1 cellular context compared by ENCODE assay signal in genomic region chr2:74507145-74507925, GRCh38.
TF ChIP-seq lines count a peak whose summit lies in the region.

PCGF1 (minus strand) TSS chr2:74507695; CDS start chr2:74507668, 27 bp downstream.

TF ChIP-seq in HepG2, 621 proteins besides CTCF, POLR2A, EP300 and RAD21 (continued from another document and continues in another):
- TF ChIP-seq, protein P1, sequence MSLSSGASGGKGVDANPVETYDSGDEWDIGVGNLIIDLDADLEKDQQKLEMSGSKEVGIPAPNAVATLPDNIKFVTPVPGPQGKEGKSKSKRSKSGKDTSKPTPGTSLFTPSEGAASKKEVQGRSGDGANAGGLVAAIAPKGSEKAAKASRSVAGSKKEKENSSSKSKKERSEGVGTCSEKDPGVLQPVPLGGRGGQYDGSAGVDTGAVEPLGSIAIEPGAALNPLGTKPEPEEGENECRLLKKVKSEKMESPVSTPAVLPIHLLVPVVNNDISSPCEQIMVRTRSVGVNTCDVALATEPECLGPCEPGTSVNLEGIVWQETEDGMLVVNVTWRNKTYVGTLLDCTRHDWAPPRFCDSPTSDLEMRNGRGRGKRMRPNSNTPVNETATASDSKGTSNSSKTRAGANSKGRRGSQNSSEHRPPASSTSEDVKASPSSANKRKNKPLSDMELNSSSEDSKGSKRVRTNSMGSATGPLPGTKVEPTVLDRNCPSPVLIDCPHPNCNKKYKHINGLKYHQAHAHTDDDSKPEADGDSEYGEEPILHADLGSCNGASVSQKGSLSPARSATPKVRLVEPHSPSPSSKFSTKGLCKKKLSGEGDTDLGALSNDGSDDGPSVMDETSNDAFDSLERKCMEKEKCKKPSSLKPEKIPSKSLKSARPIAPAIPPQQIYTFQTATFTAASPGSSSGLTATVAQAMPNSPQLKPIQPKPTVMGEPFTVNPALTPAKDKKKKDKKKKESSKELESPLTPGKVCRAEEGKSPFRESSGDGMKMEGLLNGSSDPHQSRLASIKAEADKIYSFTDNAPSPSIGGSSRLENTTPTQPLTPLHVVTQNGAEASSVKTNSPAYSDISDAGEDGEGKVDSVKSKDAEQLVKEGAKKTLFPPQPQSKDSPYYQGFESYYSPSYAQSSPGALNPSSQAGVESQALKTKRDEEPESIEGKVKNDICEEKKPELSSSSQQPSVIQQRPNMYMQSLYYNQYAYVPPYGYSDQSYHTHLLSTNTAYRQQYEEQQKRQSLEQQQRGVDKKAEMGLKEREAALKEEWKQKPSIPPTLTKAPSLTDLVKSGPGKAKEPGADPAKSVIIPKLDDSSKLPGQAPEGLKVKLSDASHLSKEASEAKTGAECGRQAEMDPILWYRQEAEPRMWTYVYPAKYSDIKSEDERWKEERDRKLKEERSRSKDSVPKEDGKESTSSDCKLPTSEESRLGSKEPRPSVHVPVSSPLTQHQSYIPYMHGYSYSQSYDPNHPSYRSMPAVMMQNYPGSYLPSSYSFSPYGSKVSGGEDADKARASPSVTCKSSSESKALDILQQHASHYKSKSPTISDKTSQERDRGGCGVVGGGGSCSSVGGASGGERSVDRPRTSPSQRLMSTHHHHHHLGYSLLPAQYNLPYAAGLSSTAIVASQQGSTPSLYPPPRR (CRISPR knock-in tag; IDR thresholded peaks at IDR 0.05; ENCODE audit: borderline replicate concordance), result no peak; the same call in 1 of the 2 replicates
- TF ChIP-seq ZNF703 (CRISPR knock-in tag; IDR thresholded peaks at IDR 0.05; ENCODE audit: borderline replicate concordance), result no peak
- peak; percentile 83; the same call in 1 of the 2 replicates for TF ChIP-seq ZNF891 (CRISPR knock-in tag; IDR thresholded peaks at IDR 0.05)
- TF ChIP-seq ZNF878 (CRISPR knock-in tag; IDR thresholded peaks at IDR 0.05), result no peak; the same call in 1 of the 2 replicates
- TF ChIP-seq, protein P2, sequence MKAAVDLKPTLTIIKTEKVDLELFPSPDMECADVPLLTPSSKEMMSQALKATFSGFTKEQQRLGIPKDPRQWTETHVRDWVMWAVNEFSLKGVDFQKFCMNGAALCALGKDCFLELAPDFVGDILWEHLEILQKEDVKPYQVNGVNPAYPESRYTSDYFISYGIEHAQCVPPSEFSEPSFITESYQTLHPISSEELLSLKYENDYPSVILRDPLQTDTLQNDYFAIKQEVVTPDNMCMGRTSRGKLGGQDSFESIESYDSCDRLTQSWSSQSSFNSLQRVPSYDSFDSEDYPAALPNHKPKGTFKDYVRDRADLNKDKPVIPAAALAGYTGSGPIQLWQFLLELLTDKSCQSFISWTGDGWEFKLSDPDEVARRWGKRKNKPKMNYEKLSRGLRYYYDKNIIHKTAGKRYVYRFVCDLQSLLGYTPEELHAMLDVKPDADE (CRISPR knock-in tag; IDR thresholded peaks at IDR 0.05), result no peak
- no peak; the same call in 1 of the 2 replicates for TF ChIP-seq ZNF547 (CRISPR knock-in tag; IDR thresholded peaks at IDR 0.05)
- TF ChIP-seq YY1 (IDR thresholded peaks at IDR 0.05; ENCODE audit: insufficient read depth, insufficient replicate concordance, low read depth, low read length), result peak; percentile 97
- TF ChIP-seq ZNF558 (CRISPR knock-in tag; IDR thresholded peaks at IDR 0.05; ENCODE audit: borderline replicate concordance), result no peak
- TF ChIP-seq DMAP1 (CRISPR knock-in tag; IDR thresholded peaks at IDR 0.05), result peak; percentile 85
- no peak for TF ChIP-seq TMF1 (CRISPR knock-in tag; IDR thresholded peaks at IDR 0.05; ENCODE audit: low read depth)
- TF ChIP-seq ZBTB1 (CRISPR knock-in tag; IDR thresholded peaks at IDR 0.05; ENCODE audit: borderline replicate concordance), result 0 out of 2 replicates have a peak, but pooled peaks have one; percentile 17
- peak; percentile 66 for TF ChIP-seq TEAD3 (CRISPR knock-in tag; optimal IDR thresholded peaks at IDR 0.05; ENCODE audit: borderline replicate concordance)
- peak; percentile 95 for TF ChIP-seq THAP11 (CRISPR knock-in tag; IDR thresholded peaks at IDR 0.05)
- TF ChIP-seq GTF2F1 (IDR thresholded peaks at IDR 0.05; ENCODE audit: low read length), result no peak
- peak; percentile 14; the same call in 1 of the 2 replicates for TF ChIP-seq NAIF1 (CRISPR knock-in tag; IDR thresholded peaks at IDR 0.05; ENCODE audit: borderline replicate concordance)
- TF ChIP-seq SMARCE1 (IDR thresholded peaks at IDR 0.05; ENCODE audit: borderline replicate concordance), result no peak
- TF ChIP-seq ZSCAN30 (CRISPR knock-in tag; IDR thresholded peaks at IDR 0.05), result no peak; the same call in 1 of the 2 replicates
- TF ChIP-seq ZBTB26 (CRISPR knock-in tag; IDR thresholded peaks at IDR 0.05; ENCODE audit: borderline replicate concordance), result peak; percentile 83
- peak; percentile 83 for TF ChIP-seq ZNF546 (CRISPR knock-in tag; conservative IDR thresholded peaks at IDR 0.05)
- TF ChIP-seq ZNF614 (CRISPR knock-in tag; IDR thresholded peaks at IDR 0.05; ENCODE audit: borderline replicate concordance), result peak; percentile 84; the same call in 1 of the 2 replicates
- no peak for TF ChIP-seq ZFP1 (CRISPR knock-in tag; IDR thresholded peaks at IDR 0.05)
- TF ChIP-seq ZFP91 (CRISPR knock-in tag; IDR thresholded peaks at IDR 0.05; ENCODE audit: borderline replicate concordance), result peak; percentile 95; the same call in 1 of the 2 replicates
- TF ChIP-seq ZSCAN9 (CRISPR knock-in tag; IDR thresholded peaks at IDR 0.05; ENCODE audit: borderline replicate concordance), result peak; percentile 62; the same call in 1 of the 2 replicates
- peak; percentile 94 for TF ChIP-seq ZMYM4 (CRISPR knock-in tag; IDR thresholded peaks at IDR 0.05)
- peak; percentile 80 for TF ChIP-seq CSRNP1 (CRISPR knock-in tag; IDR thresholded peaks at IDR 0.05)
- peak; percentile 95 for TF ChIP-seq RFXAP (CRISPR knock-in tag; IDR thresholded peaks at IDR 0.05; ENCODE audit: borderline replicate concordance)
- TF ChIP-seq, protein P3, sequence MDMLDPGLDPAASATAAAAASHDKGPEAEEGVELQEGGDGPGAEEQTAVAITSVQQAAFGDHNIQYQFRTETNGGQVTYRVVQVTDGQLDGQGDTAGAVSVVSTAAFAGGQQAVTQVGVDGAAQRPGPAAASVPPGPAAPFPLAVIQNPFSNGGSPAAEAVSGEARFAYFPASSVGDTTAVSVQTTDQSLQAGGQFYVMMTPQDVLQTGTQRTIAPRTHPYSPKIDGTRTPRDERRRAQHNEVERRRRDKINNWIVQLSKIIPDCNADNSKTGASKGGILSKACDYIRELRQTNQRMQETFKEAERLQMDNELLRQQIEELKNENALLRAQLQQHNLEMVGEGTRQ (IDR thresholded peaks at IDR 0.05; ENCODE audit: low read depth, low read length), result peak; percentile 82
- TF ChIP-seq, protein P3 (CRISPR knock-in tag; IDR thresholded peaks at IDR 0.05; ENCODE audit: borderline replicate concordance), result peak; percentile 81
- TF ChIP-seq, protein P4, sequence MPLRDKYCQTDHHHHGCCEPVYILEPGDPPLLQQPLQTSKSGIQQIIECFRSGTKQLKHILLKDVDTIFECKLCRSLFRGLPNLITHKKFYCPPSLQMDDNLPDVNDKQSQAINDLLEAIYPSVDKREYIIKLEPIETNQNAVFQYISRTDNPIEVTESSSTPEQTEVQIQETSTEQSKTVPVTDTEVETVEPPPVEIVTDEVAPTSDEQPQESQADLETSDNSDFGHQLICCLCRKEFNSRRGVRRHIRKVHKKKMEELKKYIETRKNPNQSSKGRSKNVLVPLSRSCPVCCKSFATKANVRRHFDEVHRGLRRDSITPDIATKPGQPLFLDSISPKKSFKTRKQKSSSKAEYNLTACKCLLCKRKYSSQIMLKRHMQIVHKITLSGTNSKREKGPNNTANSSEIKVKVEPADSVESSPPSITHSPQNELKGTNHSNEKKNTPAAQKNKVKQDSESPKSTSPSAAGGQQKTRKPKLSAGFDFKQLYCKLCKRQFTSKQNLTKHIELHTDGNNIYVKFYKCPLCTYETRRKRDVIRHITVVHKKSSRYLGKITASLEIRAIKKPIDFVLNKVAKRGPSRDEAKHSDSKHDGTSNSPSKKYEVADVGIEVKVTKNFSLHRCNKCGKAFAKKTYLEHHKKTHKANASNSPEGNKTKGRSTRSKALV (CRISPR knock-in tag; IDR thresholded peaks at IDR 0.05), result 0 out of 2 replicates have a peak, but pooled peaks have one; percentile 31
- TF ChIP-seq KMT2A (CRISPR knock-in tag; IDR thresholded peaks at IDR 0.05), result peak; percentile 88
- no peak for TF ChIP-seq ZNF652 (CRISPR knock-in tag; IDR thresholded peaks at IDR 0.05; ENCODE audit: borderline replicate concordance, low read depth)
- TF ChIP-seq FOXA1 (IDR thresholded peaks at IDR 0.05), result no peak
- TF ChIP-seq FOXA1 (CRISPR knock-in tag; IDR thresholded peaks at IDR 0.05), result peak; percentile 52; the same call in 1 of the 2 replicates
- no peak for TF ChIP-seq KDM1A (CRISPR knock-in tag; IDR thresholded peaks at IDR 0.05)
- TF ChIP-seq, protein P5, sequence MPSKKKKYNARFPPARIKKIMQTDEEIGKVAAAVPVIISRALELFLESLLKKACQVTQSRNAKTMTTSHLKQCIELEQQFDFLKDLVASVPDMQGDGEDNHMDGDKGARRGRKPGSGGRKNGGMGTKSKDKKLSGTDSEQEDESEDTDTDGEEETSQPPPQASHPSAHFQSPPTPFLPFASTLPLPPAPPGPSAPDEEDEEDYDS (CRISPR knock-in tag; IDR thresholded peaks at IDR 0.05), result peak; percentile 80
- TF ChIP-seq MYPOP (CRISPR knock-in tag; IDR thresholded peaks at IDR 0.05), result peak; percentile 41; the same call in 1 of the 2 replicates
- no peak for TF ChIP-seq ZNF660 (CRISPR knock-in tag; IDR thresholded peaks at IDR 0.05; ENCODE audit: borderline replicate concordance, low read depth)
